In the genomic region with DNA sequence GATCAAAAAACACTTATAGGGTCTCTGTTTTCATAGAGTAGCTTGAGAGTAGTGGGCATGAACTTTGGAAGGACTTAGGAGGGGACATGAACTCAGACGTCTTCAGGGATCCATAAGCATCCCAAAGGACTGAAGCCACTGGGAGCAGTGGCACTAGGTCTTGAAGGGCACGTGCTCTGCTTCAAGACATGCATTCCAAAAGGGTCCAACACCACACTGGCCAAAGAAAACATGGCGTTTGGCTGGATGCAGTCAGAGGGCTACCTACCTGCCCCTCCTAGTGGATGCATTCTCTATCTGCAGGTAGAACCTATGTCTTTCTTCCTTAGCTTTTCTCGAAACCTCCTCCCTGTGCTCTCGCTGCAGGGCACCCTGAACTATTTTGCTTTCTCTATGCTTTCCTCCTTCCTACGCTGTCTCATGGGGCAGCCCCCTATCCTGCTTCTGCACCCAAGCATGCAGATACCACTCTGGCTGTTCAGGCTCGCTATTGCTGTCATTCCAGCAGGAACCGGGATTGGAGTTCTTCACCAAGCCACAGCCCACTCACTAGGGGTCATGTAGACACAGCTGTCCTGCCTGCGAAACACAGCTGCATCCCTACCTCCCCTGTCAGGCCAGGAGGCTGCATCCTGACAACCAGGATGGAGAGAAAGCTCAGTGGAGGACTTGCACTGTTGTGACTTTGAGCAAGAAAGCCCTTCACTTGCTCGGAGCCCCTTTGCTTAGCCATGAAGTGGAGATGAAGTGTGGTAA, we compare ENCODE assay signal across 12 cellular contexts. TPM values are rescaled to one million over a fixed set of nuclear protein-coding genes. Genes with fewer than 3 reads are reported as not detected.
A peak's percentile ranks its signal among the peaks of the same experiment; 100 is the strongest.
DNase-seq lines count a peak whose midpoint lies in the region; ATAC-seq lines count a peak whose summit lies in the region.
"Had no signal": no experiment of that assay in that cellular context is flagged by ENCODE, and none has a peak within 500 bp of the region (broad histone marks: within the 10 kb centered on the region; RNA-seq: fewer than 3 reads in every experiment).

No MANE protein-coding gene starts in this region.

- H3K27me3 ChIP-seq in skeletal muscle satellite cell (ENCODE audit: control insufficient read depth, insufficient read depth, low read length), result no peaks in the 10 kb centered on the region

- no peaks in the 10 kb centered on the region for H3K9me3 ChIP-seq in skeletal muscle satellite cell (replicated peaks; ENCODE audit: low read length)

- H3K4me1 ChIP-seq in skeletal muscle satellite cell (ENCODE audit: control insufficient read depth, insufficient read depth, low read length), result peaks cover 23% of the 10 kb centered on the region

- H3K4me3 ChIP-seq in skeletal muscle satellite cell (ENCODE audit: low read length), result no peak overlapping the region

- H3K36me3 ChIP-seq in skeletal muscle satellite cell (ENCODE audit: insufficient read depth, low read length), result no peaks in the 10 kb centered on the region

- ATAC-seq in HG03342 (IDR thresholded peaks at IDR 0.05; ENCODE audit: unreplicated experiment), result no peak

- H3K4me2 ChIP-seq in skeletal muscle satellite cell (ENCODE audit: low read length), result peak overlapping the region; percentile 33
- H3K4me2 ChIP-seq: KMS-11 had no signal

- no peak overlapping the region for H3K9ac ChIP-seq in skeletal muscle satellite cell (ENCODE audit: low read depth, low read length)
- H3K9ac ChIP-seq: KMS-11 had no signal

- DNase-seq in SKM-1 treated with dmso at 0.1 percent for 144 hours (lab: John Stamatoyannopoulos, UW; ENCODE audit: unreplicated experiment), result peak; percentile 5
- no peak for DNase-seq in SKM-1 (lab: John Stamatoyannopoulos, UW; ENCODE audit: unreplicated experiment)
- DNase-seq in LHCN-M2 (ENCODE audit: low read depth), result peak; percentile 59
- peak; percentile 59 for DNase-seq in brain pericyte (ENCODE audit: low read depth, low spot score)
- DNase-seq in NCI-H2196 (lab: John Stamatoyannopoulos, UW; ENCODE audit: unreplicated experiment), result no peak
- DNase-seq in activated gamma-delta T cell (lab: John Stamatoyannopoulos, UW), result no peak
- DNase-seq: CD4-positive, alpha-beta T cell had no signal

RNA-seq across cellular contexts. Expression of a gene that starts 11.9 kb away (rescaled TPM):
- total RNA-seq in LHCN-M2 (2014; rRNA removed), result not detected in 2 replicates
- polyA plus RNA-seq in LHCN-M2 (2012), result not detected
- total RNA-seq in skeletal muscle satellite cell (2012; rRNA removed), result not detected in 2 replicates
- total RNA-seq: CD4-positive, alpha-beta T cell; skeletal muscle tissue; temporal lobe had no signal

Comparison
In these comparisons a context has a peak if more than half of its experiments do, and no peak if none do; other contexts are left out.
1. DNase-seq: peak in SKM-1 treated with dmso at 0.1 percent for 144 hours (single experiment), LHCN-M2 (single experiment) and brain pericyte (single experiment); none in SKM-1 (single experiment), NCI-H2196 (single experiment) and activated gamma-delta T cell (single experiment).